ENCODE assay signal across 15 cellular contexts in the genomic region with DNA sequence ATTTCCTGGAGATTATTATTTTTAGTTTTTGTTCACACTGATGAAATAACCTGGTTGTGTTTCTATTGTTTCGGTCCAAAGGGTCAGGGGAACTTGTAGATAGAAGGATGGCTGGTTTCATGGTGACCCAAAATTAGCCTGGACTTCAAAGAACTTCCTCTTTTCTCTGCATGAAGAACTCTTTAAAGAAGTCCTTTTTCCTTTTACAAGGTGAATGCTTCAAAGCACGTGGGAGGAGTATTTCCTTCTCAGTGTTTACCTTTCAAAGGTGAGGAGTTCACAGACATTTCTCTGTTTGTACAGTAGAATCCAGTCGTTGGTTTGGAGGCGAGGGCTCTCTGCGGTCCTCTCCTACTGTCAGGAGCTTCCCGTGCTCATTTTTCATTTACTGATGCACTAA.
A peak's percentile ranks its signal among the peaks of the same experiment; 100 is the strongest.
DNase-seq lines count a peak whose midpoint lies in the region; ATAC-seq, FAIRE-seq and TF ChIP-seq lines count a peak whose summit lies in the region.
"Had no signal": no experiment of that assay in that cellular context is flagged by ENCODE, and none has a peak within 500 bp of the region (broad histone marks: within the 10 kb centered on the region; RNA-seq: fewer than 3 reads in every experiment).

No MANE protein-coding gene starts in this region.

- no peaks in the 10 kb centered on the region for H4K20me1 ChIP-seq in H1 (replicated peaks in 1 of 2; ENCODE audit: control insufficient read depth in 1 of 2, insufficient read depth in 2 of 2, low read length in 2 of 2)

- no peak for TF ChIP-seq POLR2A in GM12892 (IDR thresholded peaks at IDR 0.05; ENCODE audit: low read depth, low read length)
- TF ChIP-seq POLR2A in H1 (IDR thresholded peaks at IDR 0.05; ENCODE audit: control extremely low read depth in 1 of 2, low read depth in 2 of 2, low read length in 2 of 2): no peak

- H4K5ac ChIP-seq in H1 (ENCODE audit: insufficient read length, low read depth, low read length): no peak overlapping the region

- no peaks in the 10 kb centered on the region for H3K9me3 ChIP-seq in H1 (ENCODE audit: insufficient read depth in 2 of 2, low read depth in 1 of 2, low read length in 1 of 2)
- H3K9me3 ChIP-seq: transverse colon had no signal

- WGBS in H1 (ENCODE audit: extremely low coverage in 1 of 2, insufficient coverage in 1 of 2, insufficient read length in 1 of 2, insufficient replicate concordance in 2 of 2, low coverage in 1 of 2, low lambda C conversion rate in 2 of 2, missing lambda C conversion rate in 1 of 2), 2 experiments: 88% methylated on average over 6 of the region's 6 CpGs; no CpG with 5 or more reads in 1 of the 2 experiments

- CTCF ChIA-PET in H1 (lab: Charles Lee; ENCODE audit: partially characterized antibody): interaction anchor here (1.7 kb wide), 1 partner anchor 9 kb away, joined by 6 read pairs; no protein-coding TSS in a partner anchor

- intact Hi-C loops in activated T-helper 2 cell treated with anti-CD3 and anti-CD28 coated beads, Interferon-gamma antibody, Interleukin-2, Interleukin-4, amounts not matched to agents 10 μg/mL and 5 μg/mL and 100 μg/mL, durations not matched to agents 14 hours and 24 hours and 36 hours (cut with micrococcal nuclease): no loop called here

- H3K23me2 ChIP-seq in H1 (ENCODE audit: low read depth, low read length): no peaks in the 10 kb centered on the region

- no peak overlapping the region for H2BK120ac ChIP-seq in H1 (replicated peaks; ENCODE audit: low read depth, low read length)

- TF ChIP-seq EP300 in H1 (IDR thresholded peaks at IDR 0.05; ENCODE audit: borderline replicate concordance in 1 of 2, low read depth in 2 of 2, low read length in 2 of 2): no peak

- H2BK15ac ChIP-seq in H1 (ENCODE audit: low read length): no peak overlapping the region

- H3K14ac ChIP-seq in H1 (ENCODE audit: insufficient read length): no peak overlapping the region

- H3K4me3 ChIP-seq in H1 (ENCODE audit: extremely low read depth in 1 of 4, insufficient read depth in 2 of 4, low read depth in 3 of 4, low read length in 4 of 4): no peak overlapping the region
- H3K4me3 ChIP-seq: transverse colon had no signal

- H3K4me1 Mint-ChIP-seq in chondrocyte (ENCODE audit: low read depth): no peaks in the 10 kb centered on the region
- H3K4me1 Mint-ChIP-seq in activated T-helper 2 cell treated with anti-CD3 and anti-CD28 coated beads, Interferon-gamma antibody, Interleukin-2, Interleukin-4, amounts not matched to agents 10 μg/mL and 5 μg/mL and 100 μg/mL, durations not matched to agents 14 hours and 24 hours and 36 hours (ENCODE audit: low read depth): peaks cover 4% of the 10 kb centered on the region

- no peak overlapping the region for H3K4ac ChIP-seq in H1 (replicated peaks; ENCODE audit: insufficient read length, low read depth, low read length)

- no peak for TF ChIP-seq RAD21 in H1 (IDR thresholded peaks at IDR 0.05 in 1 of 2, conservative IDR thresholded peaks at IDR 0.05 in 1 of 2; ENCODE audit: low read depth in 2 of 2, low read length in 2 of 2)

- DNase-seq in GM12892 (ENCODE audit: insufficient read length) (no peak), H1 (ENCODE audit: low read depth in 1 of 2, low spot score in 2 of 2) (no peak), chondrocyte (ENCODE audit: low spot score) (no peak), NCI-H748 treated with DMSO at 0.1 percent for 48 hours (lab: John Stamatoyannopoulos, UW) (no peak)
- DNase-seq in activated T-helper 2 cell treated with anti-CD3 and anti-CD28 coated beads, Interferon-gamma antibody, Interleukin-2, Interleukin-4, amounts not matched to agents 10 μg/mL and 5 μg/mL and 100 μg/mL, durations not matched to agents 14 hours and 24 hours and 36 hours (ENCODE audit: low spot score): no peak
- no peak for DNase-seq in effector CD8-positive, alpha-beta T cell (lab: John Stamatoyannopoulos, UW)
- DNase-seq: activated T-cell treated with anti-CD3 and anti-CD28 coated beads, Interleukin-2, amount 50 U/mL, for 4 hours; caudate nucleus; left ventricle myocardium superior; NCI-H1417 treated with DMSO at 0.1 percent for 48 hours; posterior cingulate gyrus; transverse colon had no signal

- no peaks in the 10 kb centered on the region for H3K27me3 Mint-ChIP-seq in chondrocyte (ENCODE audit: low read depth)
- H3K27me3 Mint-ChIP-seq in activated T-helper 2 cell treated with anti-CD3 and anti-CD28 coated beads, Interferon-gamma antibody, Interleukin-2, Interleukin-4, amounts not matched to agents 10 μg/mL and 5 μg/mL and 100 μg/mL, durations not matched to agents 14 hours and 24 hours and 36 hours (ENCODE audit: low read depth): no peaks in the 10 kb centered on the region

- no peaks in the 10 kb centered on the region for H3K79me1 ChIP-seq in H1 (ENCODE audit: low read depth, low read length)

- no peaks in the 10 kb centered on the region for H3K79me2 ChIP-seq in H1 (ENCODE audit: control insufficient read depth in 1 of 2, insufficient read depth in 2 of 2, low read length in 2 of 2)

- POLR2A ChIA-PET in H1 (lab: Charles Lee; ENCODE audit: partially characterized antibody): no interaction called here

- H3K4me2 ChIP-seq in H1 (ENCODE audit: insufficient read depth in 1 of 2, low read depth in 2 of 2, low read length in 2 of 2): no peak overlapping the region

- no peak overlapping the region for H3K9ac ChIP-seq in H1 (replicated peaks in 1 of 4; ENCODE audit: extremely low read depth in 1 of 4, low read depth in 3 of 4, low read length in 3 of 4)

- peaks cover 16% of the 10 kb centered on the region for H3K9me3 Mint-ChIP-seq in chondrocyte (ENCODE audit: low read depth)
- H3K9me3 Mint-ChIP-seq in activated T-helper 2 cell treated with anti-CD3 and anti-CD28 coated beads, Interferon-gamma antibody, Interleukin-2, Interleukin-4, amounts not matched to agents 10 μg/mL and 5 μg/mL and 100 μg/mL, durations not matched to agents 14 hours and 24 hours and 36 hours: peaks cover 11% of the 10 kb centered on the region

- no peak overlapping the region for H3K56ac ChIP-seq in H1 (replicated peaks; ENCODE audit: insufficient read length, low read depth, low read length)

- H3K23ac ChIP-seq in H1 (ENCODE audit: insufficient read length): no peak overlapping the region

- no peak overlapping the region for H2BK20ac ChIP-seq in H1 (ENCODE audit: low read length)

- no peak overlapping the region for H2BK5ac ChIP-seq in H1 (ENCODE audit: low read depth, low read length)

- TF ChIP-seq CTCF in H1 (IDR thresholded peaks at IDR 0.05; ENCODE audit: control extremely low read depth in 1 of 3, insufficient read depth in 1 of 3, low read depth in 1 of 3, low read length in 3 of 3) (no peak), chondrocyte (IDR thresholded peaks at IDR 0.05) (no peak)

- no peak overlapping the region for H3K18ac ChIP-seq in H1 (ENCODE audit: extremely low read depth, low read length)

- no peaks in the 10 kb centered on the region for H3K36me3 Mint-ChIP-seq in chondrocyte (ENCODE audit: low read depth)
- no peaks in the 10 kb centered on the region for H3K36me3 Mint-ChIP-seq in activated T-helper 2 cell treated with anti-CD3 and anti-CD28 coated beads, Interferon-gamma antibody, Interleukin-2, Interleukin-4, amounts not matched to agents 10 μg/mL and 5 μg/mL and 100 μg/mL, durations not matched to agents 14 hours and 24 hours and 36 hours (ENCODE audit: low read depth)

- no peak overlapping the region for H2BK12ac ChIP-seq in H1 (ENCODE audit: low read depth, low read length)

- H3K4me1 ChIP-seq in H1 (replicated peaks in 1 of 4; ENCODE audit: control insufficient read depth in 3 of 4, insufficient read depth in 4 of 4, low read length in 3 of 4): no peaks in the 10 kb centered on the region
- H3K4me1 ChIP-seq: transverse colon had no signal

- no peak overlapping the region for H4K8ac ChIP-seq in H1 (ENCODE audit: extremely low read depth, insufficient read depth, low read length)

- H2AK5ac ChIP-seq in H1 (ENCODE audit: low read depth, low read length): no peak overlapping the region

- H3K27ac Mint-ChIP-seq in chondrocyte (ENCODE audit: unreplicated experiment): no peak overlapping the region
- no peak overlapping the region for H3K27ac Mint-ChIP-seq in activated T-helper 2 cell treated with anti-CD3 and anti-CD28 coated beads, Interferon-gamma antibody, Interleukin-2, Interleukin-4, amounts not matched to agents 10 μg/mL and 5 μg/mL and 100 μg/mL, durations not matched to agents 14 hours and 24 hours and 36 hours

- H3K4me3 Mint-ChIP-seq in chondrocyte (ENCODE audit: unreplicated experiment): no peak overlapping the region
- no peak overlapping the region for H3K4me3 Mint-ChIP-seq in activated T-helper 2 cell treated with anti-CD3 and anti-CD28 coated beads, Interferon-gamma antibody, Interleukin-2, Interleukin-4, amounts not matched to agents 10 μg/mL and 5 μg/mL and 100 μg/mL, durations not matched to agents 14 hours and 24 hours and 36 hours (ENCODE audit: low read depth)
- H3K4me3 Mint-ChIP-seq: activated T-cell treated with anti-CD3 and anti-CD28 coated beads, Interleukin-2, amount 50 U/mL, for 4 hours had no signal

- no peak overlapping the region for H3K27ac ChIP-seq in H1 (ENCODE audit: low read depth, low read length)
- H3K27ac ChIP-seq: transverse colon had no signal

- peak; percentile 56 for FAIRE-seq in GM12892 (lab: Jason Lieb, UNC)
- no peak for FAIRE-seq in H1 (lab: Jason Lieb, UNC)
- FAIRE-seq: TTC549 had no signal

- no peak overlapping the region for H4K91ac ChIP-seq in H1 (replicated peaks; ENCODE audit: insufficient read length, low read length)

- no peaks in the 10 kb centered on the region for H3K27me3 ChIP-seq in H1 (replicated peaks in 1 of 4; ENCODE audit: control insufficient read depth in 3 of 4, extremely low read depth in 1 of 4, insufficient read depth in 3 of 4, low read length in 3 of 4)
- H3K27me3 ChIP-seq: transverse colon had no signal

- peak; percentile 73 for ATAC-seq in GM19463 (IDR thresholded peaks at IDR 0.05; ENCODE audit: unreplicated experiment)
- ATAC-seq in HG03139 (IDR thresholded peaks at IDR 0.05; ENCODE audit: unreplicated experiment): peak; percentile 83
- ATAC-seq: activated T-cell treated with anti-CD3 and anti-CD28 coated beads, Interleukin-2, amount 50 U/mL, for 4 hours; left ventricle myocardium superior had no signal

- no peaks in the 10 kb centered on the region for H3K36me3 ChIP-seq in H1 (ENCODE audit: control insufficient read depth in 2 of 4, insufficient read depth in 4 of 4, low read length in 3 of 4)
- H3K36me3 ChIP-seq: transverse colon had no signal

- peak overlapping the region; percentile 31; the same call in 1 of the 2 replicates for H2AFZ ChIP-seq in H1 (ENCODE audit: low read length)

TF ChIP-seq in H1, 55 proteins besides CTCF, POLR2A, EP300 and RAD21:
- TF ChIP-seq MAFK (IDR thresholded peaks at IDR 0.05; ENCODE audit: low read depth, low read length) (no peak), PHF8 (conservative IDR thresholded peaks at IDR 0.05; ENCODE audit: low read depth, low read length) (no peak), FOSL1 (IDR thresholded peaks at IDR 0.05; ENCODE audit: insufficient read depth, low read depth, low read length) (no peak), TAF7 (optimal IDR thresholded peaks at IDR 0.05; ENCODE audit: borderline replicate concordance, low read depth, low read length) (no peak), EZH2 (IDR thresholded peaks at IDR 0.05; ENCODE audit: low read depth, low read length, severe bottlenecking) (no peak), SUZ12 (IDR thresholded peaks at IDR 0.05; ENCODE audit: low read length) (no peak), SP2 (IDR thresholded peaks at IDR 0.05; ENCODE audit: low read length) (no peak)
